ENCODE assay signal across 2 cellular contexts in genomic region chr17:74070374-74070773, GRCh38.
TF ChIP-seq lines count a peak whose summit lies in the region.

No MANE protein-coding gene starts in this region.

TF ChIP-seq in GM23338, 12 proteins besides CTCF, POLR2A, EP300 and RAD21 (continued from another document):
- TF ChIP-seq REST (IDR thresholded peaks at IDR 0.05; ENCODE audit: unreplicated experiment) (no peak), ETS1 (IDR thresholded peaks at IDR 0.05) (no peak), CREB1 (CRISPR knock-in tag; IDR thresholded peaks at IDR 0.05; ENCODE audit: low read depth) (no peak), JUNB (IDR thresholded peaks at IDR 0.05; ENCODE audit: unreplicated experiment) (no peak), STAT1 (IDR thresholded peaks at IDR 0.05; ENCODE audit: unreplicated experiment) (no peak), ZNF462 (CRISPR knock-in tag; IDR thresholded peaks at IDR 0.05) (no peak)

TF ChIP-seq in K562, 482 proteins besides CTCF, POLR2A, EP300 and RAD21 (continued from another document):
- no peak for TF ChIP-seq FOXK2 (conservative IDR thresholded peaks at IDR 0.05 in 1 of 2, IDR thresholded peaks at IDR 0.05 in 1 of 2; ENCODE audit: low read depth in 2 of 2)
